ENCODE assay signal across 35 cellular contexts in the genomic region with DNA sequence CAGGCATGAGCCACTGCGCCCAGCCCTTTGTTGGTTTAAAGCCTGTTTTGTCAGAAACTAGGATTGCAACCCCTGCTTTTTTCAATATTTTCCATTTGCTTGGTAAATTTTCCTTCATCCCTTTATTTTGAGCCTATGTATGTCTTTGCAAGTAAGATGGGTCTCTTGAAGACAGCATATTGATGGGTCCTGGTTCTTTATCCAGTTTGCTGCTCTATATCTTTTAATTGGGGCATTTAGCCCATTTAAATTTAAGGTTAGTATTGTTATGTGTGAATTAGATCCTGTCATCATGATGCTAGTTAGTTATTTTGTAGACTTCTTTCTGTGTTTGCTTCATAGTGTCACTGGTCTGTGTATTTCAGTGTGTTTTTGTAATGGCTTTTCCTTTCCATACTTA.
"Had no signal": no experiment of that assay in that cellular context is flagged by ENCODE, and none has a peak within 500 bp of the region (broad histone marks: within the 10 kb centered on the region; RNA-seq: fewer than 3 reads in every experiment).

No MANE protein-coding gene starts in this region.

- H3K4me3 ChIP-seq: MG63 had no signal

- H3K27ac ChIP-seq: KMS-11 had no signal

- DNase-seq: Karpas-422, Kasumi-1, MG63, MM.1S, MV-4-11, NCI-H1048, NCI-H1092, NCI-H1092 treated with DMSO at 0.1 percent for 48 hours, NCI-H1105, NCI-H1105 treated with DMSO at 0.1 percent for 48 hours, NCI-H1417, NCI-H1417 treated with DMSO at 0.1 percent for 48 hours, NCI-H1436, NCI-H1436 treated with DMSO at 0.1 percent for 48 hours, NCI-H146, NCI-H1694, NCI-H1694 treated with DMSO at 0.1 percent for 48 hours, NCI-H187, NCI-H187 treated with DMSO at 0.1 percent for 48 hours, NCI-H1930, NCI-H2029, NCI-H2029 treated with DMSO at 0.1 percent for 48 hours, NCI-H2081, NCI-H2081 treated with DMSO at 0.1 percent for 48 hours, NCI-H2107, NCI-H2171, NCI-H2171 treated with DMSO at 0.1 percent for 48 hours, NCI-H2227 treated with DMSO at 0.1 percent for 48 hours, NCI-H226, NCI-H345, NCI-H446, NCI-H446 treated with DMSO at 0.1 percent for 48 hours, NCI-H510A, NCI-H510A treated with DMSO at 0.1 percent for 48 hours had no signal

- H3K36me3 ChIP-seq: MG63 had no signal
